8 cellular contexts compared by ENCODE assay signal in genomic region chr6:8405946-8406345, GRCh38. TPM values are rescaled to one million over a fixed set of nuclear protein-coding genes. Genes with fewer than 3 reads are reported as not detected.
DNase-seq lines count a peak whose midpoint lies in the region; ATAC-seq, FAIRE-seq and TF ChIP-seq lines count a peak whose summit lies in the region.
"Not testable (repeated sequence)": the region's sequence is repeated elsewhere in the genome, so short reads cannot be mapped to it uniquely, and the experiment has no call there.

No MANE protein-coding gene starts in this region.

- BruUV-seq in PC-3 (replicated peaks; lab: Mats Ljungman, UMichigan): not testable (repeated sequence)

- H3K9me3 Mint-ChIP-seq in activated CD4-positive, alpha-beta memory T cell treated with anti-CD3 and anti-CD28 coated beads for 36 hours: not testable (repeated sequence)

- H2AFZ ChIP-seq in PC-3 (ENCODE audit: low read length): not testable (repeated sequence)

- POLR2A ChIA-PET in PC-3 (lab: Charles Lee; ENCODE audit: unreplicated experiment); activated CD4-positive, alpha-beta memory T cell treated with anti-CD3 and anti-CD28 coated beads for 36 hours (lab: Charles Lee): not testable (repeated sequence)

- H3K27me3 Mint-ChIP-seq in activated CD4-positive, alpha-beta memory T cell treated with anti-CD3 and anti-CD28 coated beads for 36 hours: not testable (repeated sequence)

- FAIRE-seq in urothelium cell line (lab: Jason Lieb, UNC): peak; percentile 67

- intact Hi-C loops in PC-3 (cut with micrococcal nuclease); activated CD4-positive, alpha-beta memory T cell treated with anti-CD3 and anti-CD28 coated beads for 36 hours (cut with micrococcal nuclease): not testable (repeated sequence)

- in situ Hi-C loops in astrocyte of the spinal cord (cut with HindIII; ENCODE audit: low sequenced_read_pairs): not testable (repeated sequence)

- peaks cover 14% of the 10 kb centered on the region for H3K36me3 Mint-ChIP-seq in activated CD4-positive, alpha-beta memory T cell treated with anti-CD3 and anti-CD28 coated beads for 36 hours

- ATAC-seq in HG02610 (IDR thresholded peaks at IDR 0.05; ENCODE audit: unreplicated experiment) (peak; percentile 54), PC-3 (peak; percentile 35; the same call in 1 of the 2 replicates), foreskin keratinocyte (peak; percentile 40)

- DNase-seq in EL (peak; percentile 61), PC-3 (peak; percentile 49), astrocyte of the spinal cord (ENCODE audit: low read depth, low spot score) (peak; percentile 3), epithelial cell of esophagus (ENCODE audit: low read depth) (peak; percentile 45), foreskin keratinocyte (peak; percentile 3 to 25)
- peak; percentile 15 for DNase-seq in activated CD4-positive, alpha-beta memory T cell treated with anti-CD3 and anti-CD28 coated beads for 36 hours
- not testable (repeated sequence) for DNase-seq in urothelium cell line (ENCODE audit: low spot score)

- H3K36me3 ChIP-seq in PC-3 (ENCODE audit: low read depth, low read length): not testable (repeated sequence)

- H3K9me3 ChIP-seq in PC-3 (ENCODE audit: low read length): not testable (repeated sequence)

- not testable (repeated sequence) for H4K20me1 ChIP-seq in PC-3 (ENCODE audit: low read length)

- not testable (repeated sequence) for TF ChIP-seq CTCF in PC-3 (conservative IDR thresholded peaks at IDR 0.05; ENCODE audit: low read depth, low read length); astrocyte of the spinal cord (IDR thresholded peaks at IDR 0.05; ENCODE audit: low read depth, low read length); epithelial cell of esophagus (IDR thresholded peaks at IDR 0.05; ENCODE audit: insufficient read depth, low read depth, low read length, missing control alignments); foreskin keratinocyte (conservative IDR thresholded peaks at IDR 0.05)

- H3K27ac ChIP-seq in PC-3 (ENCODE audit: low read length); foreskin keratinocyte: not testable (repeated sequence)

- H3K4me3 Mint-ChIP-seq in activated CD4-positive, alpha-beta memory T cell treated with anti-CD3 and anti-CD28 coated beads for 36 hours: not testable (repeated sequence)

- H3K79me2 ChIP-seq in PC-3 (ENCODE audit: low read length): not testable (repeated sequence)

- not testable (repeated sequence) for H3K4me1 ChIP-seq in PC-3 (ENCODE audit: insufficient read depth, low read length); foreskin keratinocyte

- not testable (repeated sequence) for H3K27me3 ChIP-seq in PC-3 (ENCODE audit: low read length); foreskin keratinocyte

- not testable (repeated sequence) for H3F3A ChIP-seq in PC-3 (ENCODE audit: low read length, unreplicated experiment)

- not testable (repeated sequence) for H3K4me2 ChIP-seq in PC-3 (ENCODE audit: low read length)

- not testable (repeated sequence) for H3K9ac ChIP-seq in PC-3 (ENCODE audit: low read length)

- H3K27ac Mint-ChIP-seq in activated CD4-positive, alpha-beta memory T cell treated with anti-CD3 and anti-CD28 coated beads for 36 hours: not testable (repeated sequence)

- not testable (repeated sequence) for H3K4me3 ChIP-seq in PC-3 (ENCODE audit: low read length); astrocyte of the spinal cord (ENCODE audit: low read depth, low read length); epithelial cell of esophagus (ENCODE audit: low read length)

- not testable (repeated sequence) for H3K9me2 ChIP-seq in PC-3 (replicated peaks; ENCODE audit: low read length)

- CTCF ChIA-PET in PC-3 (lab: Charles Lee); activated CD4-positive, alpha-beta memory T cell treated with anti-CD3 and anti-CD28 coated beads for 36 hours (lab: Charles Lee): not testable (repeated sequence)

- H3K4me1 Mint-ChIP-seq in activated CD4-positive, alpha-beta memory T cell treated with anti-CD3 and anti-CD28 coated beads for 36 hours (ENCODE audit: low read depth): not testable (repeated sequence)

RNA-seq across cellular contexts. Expression of gene SLC35B3, which starts 29.4 kb away (rescaled TPM):
- total RNA-seq in PC-3 (2014; rRNA removed) (6.5 and 8.1 TPM in 2 replicates), foreskin keratinocyte (15.4 and 16.7 TPM in 2 replicates)
- total RNA-seq in activated CD4-positive, alpha-beta memory T cell treated with anti-CD3 and anti-CD28 coated beads for 36 hours: 1 to 10 TPM; 7.6 to 7.9 TPM
- 12.3 and 13.2 TPM in 2 replicates for polyA plus RNA-seq in foreskin keratinocyte
